1 cellular context compared by ENCODE assay signal in the genomic region with DNA sequence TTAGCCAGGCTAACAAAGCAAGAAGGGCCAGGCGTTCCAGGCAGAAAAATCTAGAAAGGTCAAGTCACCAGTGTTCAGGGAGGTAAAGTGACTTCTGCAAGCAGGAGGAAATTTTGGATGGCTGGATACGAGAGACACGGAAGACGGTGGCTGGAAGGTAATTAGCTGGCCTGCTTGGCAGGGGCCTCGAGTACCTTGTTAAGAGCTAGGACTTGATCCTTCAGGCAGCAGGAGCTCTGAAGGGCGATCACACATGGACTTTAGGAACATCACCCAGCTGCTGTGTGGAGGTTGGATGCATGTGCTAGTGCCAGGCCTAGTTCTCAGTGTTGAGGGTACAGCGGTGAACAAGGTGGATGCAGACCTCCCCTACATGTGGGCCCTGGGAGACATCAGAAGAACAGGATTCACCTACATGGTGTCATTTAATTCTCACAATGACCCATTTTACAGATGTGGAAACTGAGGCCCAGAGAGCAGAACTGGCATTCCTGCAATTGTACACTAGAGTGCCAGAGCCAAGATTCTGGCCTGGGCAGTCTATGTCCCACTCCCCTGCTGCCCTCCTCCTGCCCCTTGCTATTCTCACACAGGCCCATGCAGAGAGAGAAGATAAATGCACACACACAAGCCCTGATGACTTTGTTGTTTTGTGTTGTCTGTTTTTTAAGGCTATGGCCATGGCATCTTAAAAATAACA.
TF ChIP-seq lines count a peak whose summit lies in the region.

No MANE protein-coding gene starts in this region.

TF ChIP-seq in K562, 482 proteins besides CTCF, POLR2A, EP300 and RAD21 (continued from another document and continues in another):
- TF ChIP-seq ARID3B (CRISPR knock-in tag; IDR thresholded peaks at IDR 0.05; ENCODE audit: borderline replicate concordance) (no peak), NFE2 (IDR thresholded peaks at IDR 0.05; ENCODE audit: low read depth) (no peak), THRB (CRISPR knock-in tag; conservative IDR thresholded peaks at IDR 0.05) (no peak), IRF1 (CRISPR knock-in tag; IDR thresholded peaks at IDR 0.05; ENCODE audit: borderline replicate concordance) (no peak), AFF4 (CRISPR knock-in tag; IDR thresholded peaks at IDR 0.05) (no peak), TAL1 (IDR thresholded peaks at IDR 0.05) (no peak), FOS (IDR thresholded peaks at IDR 0.05; ENCODE audit: extremely low read depth, insufficient read length) (no peak), HMG20B (CRISPR knock-in tag; IDR thresholded peaks at IDR 0.05) (no peak), TBP (optimal IDR thresholded peaks at IDR 0.05; ENCODE audit: low read depth, low read length) (no peak), WHSC1 (IDR thresholded peaks at IDR 0.05; ENCODE audit: low read length) (no peak), PHB2 (IDR thresholded peaks at IDR 0.05; ENCODE audit: low read depth) (no peak), HDAC1 (IDR thresholded peaks at IDR 0.05) (no peak), CBFA2T3 (IDR thresholded peaks at IDR 0.05) (no peak), ZNF175 (CRISPR knock-in tag; IDR thresholded peaks at IDR 0.05; ENCODE audit: low read depth) (no peak), FOXP4 (CRISPR knock-in tag; IDR thresholded peaks at IDR 0.05; ENCODE audit: borderline replicate concordance) (no peak), DMBX1 (CRISPR knock-in tag; IDR thresholded peaks at IDR 0.05; ENCODE audit: borderline replicate concordance) (no peak), NFIC (IDR thresholded peaks at IDR 0.05) (no peak), KDM1A (IDR thresholded peaks at IDR 0.05) (0 out of 4 replicates have a peak, but pooled peaks of 1 of the 2 experiments have one; percentile 27), ZNF324 (CRISPR knock-in tag; IDR thresholded peaks at IDR 0.05) (no peak), NFRKB (IDR thresholded peaks at IDR 0.05; ENCODE audit: low read depth) (no peak), ADNP (tag; IDR thresholded peaks at IDR 0.05) (peak; percentile 87), ZNF274 (IDR thresholded peaks at IDR 0.05; ENCODE audit: borderline replicate concordance, low read depth, low read length) (no peak), NFXL1 (CRISPR knock-in tag; IDR thresholded peaks at IDR 0.05) (no peak), PHB (CRISPR knock-in tag; IDR thresholded peaks at IDR 0.05) (no peak), L3MBTL2 (IDR thresholded peaks at IDR 0.05) (no peak), RBM25 (IDR thresholded peaks at IDR 0.05; ENCODE audit: low read depth, low read length, severe bottlenecking) (peak; percentile 51), ZFP36 (IDR thresholded peaks at IDR 0.05; ENCODE audit: low read depth, low read length, partially characterized antibody) (no peak), ZNF239 (CRISPR knock-in tag; IDR thresholded peaks at IDR 0.05) (no peak), HNRNPH1 (optimal IDR thresholded peaks at IDR 0.05; ENCODE audit: low read depth, low read length) (no peak), ZNF511 (CRISPR knock-in tag; IDR thresholded peaks at IDR 0.05) (no peak), AFF1 (IDR thresholded peaks at IDR 0.05; ENCODE audit: low read depth in 1 of 2, partially characterized antibody in 2 of 2) (no peak), CREM (IDR thresholded peaks at IDR 0.05; ENCODE audit: low read depth) (no peak), ZFX (CRISPR knock-in tag; IDR thresholded peaks at IDR 0.05) (no peak), POLR2B (IDR thresholded peaks at IDR 0.05; ENCODE audit: low read depth, partially characterized antibody) (no peak), CXXC5 (CRISPR knock-in tag; IDR thresholded peaks at IDR 0.05) (no peak), SRSF1 (IDR thresholded peaks at IDR 0.05; ENCODE audit: low read depth, low read length) (no peak), CHD4 (IDR thresholded peaks at IDR 0.05; ENCODE audit: insufficient read depth, insufficient replicate concordance, low read depth, low read length, poor library complexity, severe bottlenecking) (peak; percentile 49), ZNF316 (IDR thresholded peaks at IDR 0.05) (no peak), ZNF766 (CRISPR knock-in tag; conservative IDR thresholded peaks at IDR 0.05) (no peak), CTCFL (IDR thresholded peaks at IDR 0.05; ENCODE audit: borderline replicate concordance, insufficient read depth, low read depth, low read length, poor library complexity, severe bottlenecking) (no peak), NCOA1 (IDR thresholded peaks at IDR 0.05; ENCODE audit: low read depth) (no peak)
- TF ChIP-seq, protein P1, sequence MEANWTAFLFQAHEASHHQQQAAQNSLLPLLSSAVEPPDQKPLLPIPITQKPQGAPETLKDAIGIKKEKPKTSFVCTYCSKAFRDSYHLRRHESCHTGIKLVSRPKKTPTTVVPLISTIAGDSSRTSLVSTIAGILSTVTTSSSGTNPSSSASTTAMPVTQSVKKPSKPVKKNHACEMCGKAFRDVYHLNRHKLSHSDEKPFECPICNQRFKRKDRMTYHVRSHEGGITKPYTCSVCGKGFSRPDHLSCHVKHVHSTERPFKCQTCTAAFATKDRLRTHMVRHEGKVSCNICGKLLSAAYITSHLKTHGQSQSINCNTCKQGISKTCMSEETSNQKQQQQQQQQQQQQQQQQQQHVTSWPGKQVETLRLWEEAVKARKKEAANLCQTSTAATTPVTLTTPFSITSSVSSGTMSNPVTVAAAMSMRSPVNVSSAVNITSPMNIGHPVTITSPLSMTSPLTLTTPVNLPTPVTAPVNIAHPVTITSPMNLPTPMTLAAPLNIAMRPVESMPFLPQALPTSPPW (CRISPR knock-in tag; IDR thresholded peaks at IDR 0.05) = no peak
- TF ChIP-seq, protein P2, sequence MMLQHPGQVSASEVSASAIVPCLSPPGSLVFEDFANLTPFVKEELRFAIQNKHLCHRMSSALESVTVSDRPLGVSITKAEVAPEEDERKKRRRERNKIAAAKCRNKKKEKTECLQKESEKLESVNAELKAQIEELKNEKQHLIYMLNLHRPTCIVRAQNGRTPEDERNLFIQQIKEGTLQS (IDR thresholded peaks at IDR 0.05) = no peak
- TF ChIP-seq, protein P2 (CRISPR knock-in tag; conservative IDR thresholded peaks at IDR 0.05) = no peak
